In genomic region chr10:97435211-97435610, GRCh38 we compare ENCODE assay signal across 1 cellular context.
TF ChIP-seq lines count a peak whose summit lies in the region.

No MANE protein-coding gene starts in this region.

TF ChIP-seq in K562, 482 proteins besides CTCF, POLR2A, EP300 and RAD21:
- TF ChIP-seq E2F8 (IDR thresholded peaks at IDR 0.05; ENCODE audit: low read depth, partially characterized antibody) (no peak), POLR2G (IDR thresholded peaks at IDR 0.05; ENCODE audit: low read depth, low read length) (0 out of 2 replicates have a peak, but pooled peaks have one; percentile 32)
